Comparison of ENCODE assay signal across 3 cellular contexts in the genomic region with DNA sequence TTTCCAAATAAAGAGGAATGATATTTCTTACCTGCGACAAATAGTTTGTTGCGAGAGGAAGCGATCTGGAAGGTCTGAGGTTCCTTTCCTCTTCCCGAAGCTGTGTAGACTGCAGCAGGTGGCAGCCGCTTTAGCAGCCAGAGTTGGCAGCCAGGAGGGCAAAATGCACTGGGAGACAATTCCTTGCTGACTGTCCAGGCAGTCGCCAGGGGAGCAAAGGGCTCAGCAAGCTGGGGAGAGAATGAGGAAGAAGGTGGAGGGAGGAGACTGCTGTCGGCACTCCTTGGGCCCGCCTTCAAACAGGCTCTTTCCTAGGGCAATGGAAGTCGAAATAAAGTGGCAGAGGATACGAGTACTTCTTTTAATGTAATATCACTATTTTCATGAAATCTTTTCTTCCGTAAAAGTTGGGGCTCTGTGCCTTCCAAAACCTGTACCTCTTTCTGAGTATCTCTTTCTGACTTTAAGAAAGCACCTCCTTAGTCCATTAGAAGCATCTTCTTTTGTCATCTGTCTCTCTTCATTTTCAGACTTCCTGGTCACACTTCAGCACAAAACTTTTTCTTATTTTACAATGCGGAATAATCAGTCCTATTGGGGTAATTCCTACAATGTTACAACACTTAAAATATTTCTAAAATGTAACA.
TF ChIP-seq lines count a peak whose summit lies in the region.

TSS of gene IL18 (minus strand) at position 220 of the 647 bp plus-strand sequence. CDS start 9,041 bp downstream, outside the sequence.

TF ChIP-seq in SK-N-SH, 30 proteins besides CTCF, POLR2A, EP300 and RAD21 (continues in another document):
- TF ChIP-seq FOSL2 (IDR thresholded peaks at IDR 0.05; ENCODE audit: borderline replicate concordance, low read depth) (no peak), NFIC (IDR thresholded peaks at IDR 0.05; ENCODE audit: borderline replicate concordance) (no peak), PBX3 (IDR thresholded peaks at IDR 0.05) (no peak), RXRA (IDR thresholded peaks at IDR 0.05; ENCODE audit: borderline replicate concordance, low read depth) (no peak), JUND (IDR thresholded peaks at IDR 0.05) (no peak), ELF1 (IDR thresholded peaks at IDR 0.05) (no peak), FOXM1 (IDR thresholded peaks at IDR 0.05; ENCODE audit: low read depth) (no peak), REST (IDR thresholded peaks at IDR 0.05; ENCODE audit: low read depth, low read length) (no peak), TCF12 (IDR thresholded peaks at IDR 0.05) (no peak)
- TF ChIP-seq, protein P1, sequence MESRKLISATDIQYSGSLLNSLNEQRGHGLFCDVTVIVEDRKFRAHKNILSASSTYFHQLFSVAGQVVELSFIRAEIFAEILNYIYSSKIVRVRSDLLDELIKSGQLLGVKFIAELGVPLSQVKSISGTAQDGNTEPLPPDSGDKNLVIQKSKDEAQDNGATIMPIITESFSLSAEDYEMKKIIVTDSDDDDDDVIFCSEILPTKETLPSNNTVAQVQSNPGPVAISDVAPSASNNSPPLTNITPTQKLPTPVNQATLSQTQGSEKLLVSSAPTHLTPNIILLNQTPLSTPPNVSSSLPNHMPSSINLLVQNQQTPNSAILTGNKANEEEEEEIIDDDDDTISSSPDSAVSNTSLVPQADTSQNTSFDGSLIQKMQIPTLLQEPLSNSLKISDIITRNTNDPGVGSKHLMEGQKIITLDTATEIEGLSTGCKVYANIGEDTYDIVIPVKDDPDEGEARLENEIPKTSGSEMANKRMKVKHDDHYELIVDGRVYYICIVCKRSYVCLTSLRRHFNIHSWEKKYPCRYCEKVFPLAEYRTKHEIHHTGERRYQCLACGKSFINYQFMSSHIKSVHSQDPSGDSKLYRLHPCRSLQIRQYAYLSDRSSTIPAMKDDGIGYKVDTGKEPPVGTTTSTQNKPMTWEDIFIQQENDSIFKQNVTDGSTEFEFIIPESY (IDR thresholded peaks at IDR 0.05; ENCODE audit: borderline replicate concordance, low read depth) = no peak
- TF ChIP-seq, protein P2, sequence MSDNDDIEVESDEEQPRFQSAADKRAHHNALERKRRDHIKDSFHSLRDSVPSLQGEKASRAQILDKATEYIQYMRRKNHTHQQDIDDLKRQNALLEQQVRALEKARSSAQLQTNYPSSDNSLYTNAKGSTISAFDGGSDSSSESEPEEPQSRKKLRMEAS (IDR thresholded peaks at IDR 0.05; ENCODE audit: low read depth) = no peak

TF ChIP-seq in SK-N-SH treated with all-trans-retinoic acid at 6 μM for 48 hours, 23 proteins besides CTCF, POLR2A, EP300 and RAD21:
- TF ChIP-seq, protein P3, sequence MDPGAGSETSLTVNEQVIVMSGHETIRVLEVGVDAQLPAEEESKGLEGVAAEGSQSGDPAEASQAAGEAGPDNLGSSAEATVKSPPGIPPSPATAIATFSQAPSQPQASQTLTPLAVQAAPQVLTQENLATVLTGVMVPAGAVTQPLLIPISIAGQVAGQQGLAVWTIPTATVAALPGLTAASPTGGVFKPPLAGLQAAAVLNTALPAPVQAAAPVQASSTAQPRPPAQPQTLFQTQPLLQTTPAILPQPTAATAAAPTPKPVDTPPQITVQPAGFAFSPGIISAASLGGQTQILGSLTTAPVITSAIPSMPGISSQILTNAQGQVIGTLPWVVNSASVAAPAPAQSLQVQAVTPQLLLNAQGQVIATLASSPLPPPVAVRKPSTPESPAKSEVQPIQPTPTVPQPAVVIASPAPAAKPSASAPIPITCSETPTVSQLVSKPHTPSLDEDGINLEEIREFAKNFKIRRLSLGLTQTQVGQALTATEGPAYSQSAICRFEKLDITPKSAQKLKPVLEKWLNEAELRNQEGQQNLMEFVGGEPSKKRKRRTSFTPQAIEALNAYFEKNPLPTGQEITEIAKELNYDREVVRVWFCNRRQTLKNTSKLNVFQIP (CRISPR knock-in tag; IDR thresholded peaks at IDR 0.05; ENCODE audit: borderline replicate concordance, low read depth) = no peak
- TF ChIP-seq BACH2 (CRISPR knock-in tag; IDR thresholded peaks at IDR 0.05; ENCODE audit: borderline replicate concordance) = no peak
- TF ChIP-seq ZFP30 (CRISPR knock-in tag; IDR thresholded peaks at IDR 0.05) = no peak
- TF ChIP-seq ZNF70 (CRISPR knock-in tag; IDR thresholded peaks at IDR 0.05) = no peak
- TF ChIP-seq TSHZ2 (CRISPR knock-in tag; IDR thresholded peaks at IDR 0.05) = no peak
- no peak for TF ChIP-seq ARNTL (CRISPR knock-in tag; IDR thresholded peaks at IDR 0.05; ENCODE audit: borderline replicate concordance, low read depth)
- no peak for TF ChIP-seq SNAI2 (CRISPR knock-in tag; IDR thresholded peaks at IDR 0.05)
- TF ChIP-seq ISL1 (CRISPR knock-in tag; IDR thresholded peaks at IDR 0.05) = no peak
- TF ChIP-seq TCF4 (CRISPR knock-in tag; IDR thresholded peaks at IDR 0.05; ENCODE audit: borderline replicate concordance) = no peak
TF ChIP-seq in SK-N-SH treated with all-trans-retinoic acid at 6 μM for 48 hours: peak in this region for 0.

TF ChIP-seq in HepG2, 621 proteins besides CTCF, POLR2A, EP300 and RAD21:
- TF ChIP-seq ZNF460 (CRISPR knock-in tag; IDR thresholded peaks at IDR 0.05; ENCODE audit: borderline replicate concordance) = no peak
- TF ChIP-seq ZNF17 (CRISPR knock-in tag; IDR thresholded peaks at IDR 0.05) = no peak
- TF ChIP-seq, protein P4, sequence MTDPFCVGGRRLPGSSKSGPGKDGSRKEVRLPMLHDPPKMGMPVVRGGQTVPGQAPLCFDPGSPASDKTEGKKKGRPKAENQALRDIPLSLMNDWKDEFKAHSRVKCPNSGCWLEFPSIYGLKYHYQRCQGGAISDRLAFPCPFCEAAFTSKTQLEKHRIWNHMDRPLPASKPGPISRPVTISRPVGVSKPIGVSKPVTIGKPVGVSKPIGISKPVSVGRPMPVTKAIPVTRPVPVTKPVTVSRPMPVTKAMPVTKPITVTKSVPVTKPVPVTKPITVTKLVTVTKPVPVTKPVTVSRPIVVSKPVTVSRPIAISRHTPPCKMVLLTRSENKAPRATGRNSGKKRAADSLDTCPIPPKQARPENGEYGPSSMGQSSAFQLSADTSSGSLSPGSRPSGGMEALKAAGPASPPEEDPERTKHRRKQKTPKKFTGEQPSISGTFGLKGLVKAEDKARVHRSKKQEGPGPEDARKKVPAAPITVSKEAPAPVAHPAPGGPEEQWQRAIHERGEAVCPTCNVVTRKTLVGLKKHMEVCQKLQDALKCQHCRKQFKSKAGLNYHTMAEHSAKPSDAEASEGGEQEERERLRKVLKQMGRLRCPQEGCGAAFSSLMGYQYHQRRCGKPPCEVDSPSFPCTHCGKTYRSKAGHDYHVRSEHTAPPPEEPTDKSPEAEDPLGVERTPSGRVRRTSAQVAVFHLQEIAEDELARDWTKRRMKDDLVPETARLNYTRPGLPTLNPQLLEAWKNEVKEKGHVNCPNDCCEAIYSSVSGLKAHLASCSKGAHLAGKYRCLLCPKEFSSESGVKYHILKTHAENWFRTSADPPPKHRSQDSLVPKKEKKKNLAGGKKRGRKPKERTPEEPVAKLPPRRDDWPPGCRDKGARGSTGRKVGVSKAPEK (CRISPR knock-in tag; IDR thresholded peaks at IDR 0.05; ENCODE audit: borderline replicate concordance) = no peak
- TF ChIP-seq ZNF558 (CRISPR knock-in tag; IDR thresholded peaks at IDR 0.05; ENCODE audit: borderline replicate concordance) = no peak
- TF ChIP-seq FLYWCH1 (CRISPR knock-in tag; IDR thresholded peaks at IDR 0.05) = no peak
- no peak for TF ChIP-seq ZNF749 (CRISPR knock-in tag; IDR thresholded peaks at IDR 0.05; ENCODE audit: borderline replicate concordance)
- TF ChIP-seq ZNF570 (CRISPR knock-in tag; IDR thresholded peaks at IDR 0.05; ENCODE audit: borderline replicate concordance) = no peak
- TF ChIP-seq LRRFIP1 (CRISPR knock-in tag; conservative IDR thresholded peaks at IDR 0.05) = no peak
- no peak for TF ChIP-seq GTF3A (CRISPR knock-in tag; conservative IDR thresholded peaks at IDR 0.05)
- no peak for TF ChIP-seq CHD2 (IDR thresholded peaks at IDR 0.05; ENCODE audit: low read depth, low read length)
- no peak for TF ChIP-seq ZNF549 (CRISPR knock-in tag; IDR thresholded peaks at IDR 0.05)
- TF ChIP-seq MEF2D (CRISPR knock-in tag; IDR thresholded peaks at IDR 0.05) = no peak
- no peak for TF ChIP-seq SOX6 (IDR thresholded peaks at IDR 0.05)
- TF ChIP-seq SOX6 (CRISPR knock-in tag; IDR thresholded peaks at IDR 0.05) = no peak
- TF ChIP-seq ZNF263 (CRISPR knock-in tag; IDR thresholded peaks at IDR 0.05) = no peak
- no peak for TF ChIP-seq GZF1 (CRISPR knock-in tag; IDR thresholded peaks at IDR 0.05)
- TF ChIP-seq SMAD9 (CRISPR knock-in tag; IDR thresholded peaks at IDR 0.05) = no peak
- no peak for TF ChIP-seq ZNF235 (CRISPR knock-in tag; IDR thresholded peaks at IDR 0.05; ENCODE audit: borderline replicate concordance)
- TF ChIP-seq ZNF562 (CRISPR knock-in tag; IDR thresholded peaks at IDR 0.05; ENCODE audit: borderline replicate concordance) = no peak
- no peak for TF ChIP-seq ZNF766 (CRISPR knock-in tag; IDR thresholded peaks at IDR 0.05; ENCODE audit: borderline replicate concordance)
- no peak for TF ChIP-seq ZNF33A (CRISPR knock-in tag; IDR thresholded peaks at IDR 0.05; ENCODE audit: borderline replicate concordance)
TF ChIP-seq in HepG2: peak in this region for 0.
